Comparison of ENCODE assay signal across 12 cellular contexts in genomic region chr6:148934534-148934933, GRCh38.
DNase-seq lines count a peak whose midpoint lies in the region; ATAC-seq and TF ChIP-seq lines count a peak whose summit lies in the region.
"Had no signal": no experiment of that assay in that cellular context is flagged by ENCODE, and none has a peak within 500 bp of the region (broad histone marks: within the 10 kb centered on the region; RNA-seq: fewer than 3 reads in every experiment).

No MANE protein-coding gene starts in this region.

- no peak overlapping the region for H3K4me3 Mint-ChIP-seq in T-helper 17 cell
- H3K4me3 Mint-ChIP-seq: central memory CD8-positive, alpha-beta T cell had no signal

- H3K27me3 ChIP-seq in thyroid gland = no peaks in the 10 kb centered on the region

- no peak for TF ChIP-seq POLR2A in thyroid gland (IDR thresholded peaks at IDR 0.05)

- 30 to 37% methylated on average over 4 of the region's 4 CpGs for WGBS in thyroid gland, 2 donors

- H3K27me3 Mint-ChIP-seq in T-helper 17 cell = no peaks in the 10 kb centered on the region
- H3K27me3 Mint-ChIP-seq: central memory CD8-positive, alpha-beta T cell had no signal

- no peaks in the 10 kb centered on the region for H3K9me3 ChIP-seq in T-helper 17 cell (ENCODE audit: control insufficient read depth, low read length, poor library complexity, severe bottlenecking)
- no peaks in the 10 kb centered on the region for H3K9me3 ChIP-seq in thyroid gland

- peak overlapping the region; percentile 21 for H3K27ac Mint-ChIP-seq in T-helper 17 cell

- peak; percentile 11 for DNase-seq in NCI-H2029 (lab: John Stamatoyannopoulos, UW)
- no peak for DNase-seq in NCI-H2029 treated with DMSO at 0.1 percent for 48 hours (lab: John Stamatoyannopoulos, UW)
- DNase-seq in T-helper 17 cell = no peak
- peak; percentile 38 for DNase-seq in left ventricle myocardium superior
- DNase-seq in thyroid gland = peak; percentile 88 to 90
- DNase-seq in DMS153 (lab: John Stamatoyannopoulos, UW) = no peak
- no peak for DNase-seq in coronary artery (ENCODE audit: low spot score)
- DNase-seq: activated T-cell treated with anti-CD3 and anti-CD28 coated beads for 4 hours had no signal

- ATAC-seq in T-helper 17 cell (no peak), left ventricle myocardium superior (peak; percentile 79), HG03095 (IDR thresholded peaks at IDR 0.05; ENCODE audit: unreplicated experiment) (no peak)

- H3K27ac ChIP-seq in thyroid gland = no peak overlapping the region
- H3K27ac ChIP-seq in coronary artery = no peak overlapping the region
- H3K27ac ChIP-seq: HL-60 had no signal

- H3K4me1 ChIP-seq in thyroid gland = peaks cover 3 to 22% of the 10 kb centered on the region in 2 donors

- H3K36me3 ChIP-seq in thyroid gland = no peaks in the 10 kb centered on the region

- peaks cover 11% of the 10 kb centered on the region for H3K4me1 Mint-ChIP-seq in T-helper 17 cell

- H3K36me3 Mint-ChIP-seq in T-helper 17 cell (ENCODE audit: low read depth) = no peaks in the 10 kb centered on the region

- H3K4me3 ChIP-seq in thyroid gland (replicated peaks in 1 of 3) (no peak overlapping the region), coronary artery (no peak overlapping the region)
- H3K4me3 ChIP-seq: skin epidermis had no signal

- TF ChIP-seq CTCF in thyroid gland (IDR thresholded peaks at IDR 0.05) = no peak
- TF ChIP-seq CTCF in coronary artery (IDR thresholded peaks at IDR 0.05) = no peak

- intact Hi-C loops in left ventricle myocardium superior (cut with micrococcal nuclease) = no loop called here
- intact Hi-C loops in thyroid gland (cut with DNase I) = no loop called here

Comparison
In these comparisons a context has a peak if more than half of its experiments do, and no peak if none do; other contexts are left out.
1. DNase-seq: peak in NCI-H2029 (single experiment), left ventricle myocardium superior (single experiment) and thyroid gland (2 of 2); none in NCI-H2029 treated with DMSO at 0.1 percent for 48 hours (single experiment), T-helper 17 cell (0 of 3), DMS153 (single experiment) and coronary artery (single experiment).